18 cellular contexts compared by ENCODE assay signal in the genomic region with DNA sequence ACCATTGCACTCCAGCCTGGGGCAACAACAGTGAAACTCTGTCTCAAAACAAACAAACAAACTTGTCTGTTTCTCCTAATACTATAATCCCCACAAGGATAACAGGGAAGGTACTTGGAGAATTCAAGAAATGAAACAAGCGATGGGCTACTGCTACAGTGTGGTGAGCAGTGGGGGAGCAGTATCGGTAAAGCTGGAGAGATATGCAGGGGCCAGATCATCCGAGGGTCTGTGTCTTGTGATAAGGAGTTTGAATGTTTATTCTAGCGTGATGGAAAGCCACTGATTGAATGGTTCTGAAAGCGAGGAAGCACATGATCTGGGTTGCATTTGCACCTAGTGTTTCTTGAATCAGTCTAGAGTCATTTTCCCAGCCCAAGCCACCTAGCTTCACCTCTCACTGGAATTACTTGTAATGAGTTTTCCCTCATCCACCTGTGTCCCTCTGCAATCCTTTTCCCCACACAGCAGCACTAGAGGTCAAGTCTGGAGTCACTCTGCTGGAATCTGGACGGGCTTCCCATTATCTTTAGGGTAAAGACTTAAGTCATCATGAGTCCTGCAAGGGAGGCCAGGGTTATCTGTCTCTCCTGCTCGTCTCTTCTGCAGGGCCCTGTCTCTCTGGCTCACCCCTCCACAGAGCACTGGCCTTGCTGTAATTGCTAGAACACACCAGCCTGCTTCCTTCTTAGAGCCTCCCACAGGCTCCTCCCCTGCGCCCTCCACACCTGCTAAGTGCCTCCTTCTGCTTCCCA.
DNase-seq lines count a peak whose midpoint lies in the region; ATAC-seq and TF ChIP-seq lines count a peak whose summit lies in the region.
"Had no signal": no experiment of that assay in that cellular context is flagged by ENCODE, and none has a peak within 500 bp of the region (broad histone marks: within the 10 kb centered on the region; RNA-seq: fewer than 3 reads in every experiment).

No MANE protein-coding gene starts in this region.

- H4K20me1 ChIP-seq in PC-3 (ENCODE audit: low read length): no peaks in the 10 kb centered on the region

- TF ChIP-seq POLR2A in breast epithelium (IDR thresholded peaks at IDR 0.05): no peak

- no peaks in the 10 kb centered on the region for H3K9me3 ChIP-seq in breast epithelium
- no peaks in the 10 kb centered on the region for H3K9me3 ChIP-seq in PC-3 (ENCODE audit: low read length)
- H3K9me3 ChIP-seq in upper lobe of right lung: no peaks in the 10 kb centered on the region
- H3K9me3 ChIP-seq: right atrium auricular region had no signal

- no peaks in the 10 kb centered on the region for H3K4me1 ChIP-seq in breast epithelium
- H3K4me1 ChIP-seq in PC-3 (ENCODE audit: insufficient read depth, low read length): peaks cover 8% of the 10 kb centered on the region; the same call in 1 of the 2 replicates
- peaks cover 3% of the 10 kb centered on the region for H3K4me1 ChIP-seq in upper lobe of right lung
- H3K4me1 ChIP-seq: neural progenitor cell, right atrium auricular region had no signal

- H3K9me3 Mint-ChIP-seq in MCF 10A (ENCODE audit: unreplicated experiment): no peaks in the 10 kb centered on the region
- H3K9me3 Mint-ChIP-seq: activated CD8-positive, alpha-beta T cell treated with anti-CD3 and anti-CD28 coated beads for 36 hours; activated T-helper 2 cell treated with anti-CD3 and anti-CD28 coated beads, Interferon-gamma antibody, Interleukin-2, Interleukin-4, amounts not matched to agents 10 μg/mL and 5 μg/mL and 100 μg/mL, durations not matched to agents 14 hours and 24 hours and 36 hours; H9; neural progenitor cell; stimulated activated naive B cell treated with anti-CD40 and anti-IgM and Interleukin-4, amounts not matched to agents 10 μg/mL and 1 μg/mL and 100 μg/mL, for 72 hours had no signal

- POLR2A ChIA-PET in MCF 10A (lab: Yijun Ruan, JAX) (no interaction called here), PC-3 (lab: Charles Lee; ENCODE audit: unreplicated experiment) (no interaction called here)

- CTCF ChIA-PET in MCF 10A (lab: Yijun Ruan, JAX) (no interaction called here), PC-3 (lab: Charles Lee) (no interaction called here)

- H3K36me3 ChIP-seq in breast epithelium (no peaks in the 10 kb centered on the region), PC-3 (ENCODE audit: low read depth, low read length) (no peaks in the 10 kb centered on the region), upper lobe of right lung (no peaks in the 10 kb centered on the region)
- H3K36me3 ChIP-seq: neural progenitor cell, right atrium auricular region had no signal

- ATAC-seq in PC-3 (peak; percentile 53; the same call in 1 of the 2 replicates), esophagus mucosa (peak; percentile 59), upper lobe of right lung (peak; percentile 34), GM19324 (IDR thresholded peaks at IDR 0.05; ENCODE audit: low FRiP score, unreplicated experiment) (no peak)
- ATAC-seq: activated CD8-positive, alpha-beta T cell treated with anti-CD3 and anti-CD28 coated beads for 36 hours; stimulated activated naive B cell treated with anti-CD40 and anti-IgM and Interleukin-4, amounts not matched to agents 10 μg/mL and 1 μg/mL and 100 μg/mL, for 72 hours had no signal

- H3K4me2 ChIP-seq in PC-3 (ENCODE audit: low read length): no peak overlapping the region
- H3K4me2 ChIP-seq: neural progenitor cell had no signal

- H2AFZ ChIP-seq in PC-3 (ENCODE audit: low read length): no peak overlapping the region
- H2AFZ ChIP-seq: neural progenitor cell had no signal

- H3K79me2 ChIP-seq in PC-3 (ENCODE audit: low read length): no peaks in the 10 kb centered on the region

- H3K4me1 Mint-ChIP-seq in MCF 10A (ENCODE audit: insufficient read depth, unreplicated experiment): peaks cover 26% of the 10 kb centered on the region
- H3K4me1 Mint-ChIP-seq: neural progenitor cell; stimulated activated naive B cell treated with anti-CD40 and anti-IgM and Interleukin-4, amounts not matched to agents 10 μg/mL and 1 μg/mL and 100 μg/mL, for 72 hours had no signal

- H3K9me2 ChIP-seq in PC-3 (replicated peaks; ENCODE audit: low read length): no peaks in the 10 kb centered on the region

- DNase-seq in MCF 10A (ENCODE audit: unreplicated experiment) (peak; percentile 34), breast epithelium (ENCODE audit: low spot score in 2 of 2) (no peak), PC-3 (no peak), upper lobe of right lung (no peak), cerebellar nuclear complex (lab: John Stamatoyannopoulos, UW) (no peak), HuH-7.5 (ENCODE audit: low spot score) (no peak)
- DNase-seq: activated CD8-positive, alpha-beta T cell treated with anti-CD3 and anti-CD28 coated beads for 36 hours; COR-L47; dorsolateral prefrontal cortex; H9; NCI-H774; SHP77; stimulated activated naive B cell treated with anti-CD40 and anti-IgM and Interleukin-4, amounts not matched to agents 10 μg/mL and 1 μg/mL and 100 μg/mL, for 72 hours had no signal

- H3K27me3 ChIP-seq in breast epithelium (no peaks in the 10 kb centered on the region), PC-3 (ENCODE audit: low read length) (no peaks in the 10 kb centered on the region), upper lobe of right lung (no peaks in the 10 kb centered on the region)
- H3K27me3 ChIP-seq: neural progenitor cell, right atrium auricular region had no signal

- BruUV-seq in MCF 10A (replicated peaks; lab: Mats Ljungman, UMichigan) (no TSS peak), PC-3 (replicated peaks; lab: Mats Ljungman, UMichigan) (no TSS peak)

- H3K27me3 Mint-ChIP-seq in MCF 10A (ENCODE audit: insufficient read depth, unreplicated experiment): no peaks in the 10 kb centered on the region
- H3K27me3 Mint-ChIP-seq: activated CD8-positive, alpha-beta T cell treated with anti-CD3 and anti-CD28 coated beads for 36 hours; stimulated activated naive B cell treated with anti-CD40 and anti-IgM and Interleukin-4, amounts not matched to agents 10 μg/mL and 1 μg/mL and 100 μg/mL, for 72 hours had no signal

- TF ChIP-seq CTCF in MCF 10A (IDR thresholded peaks at IDR 0.05; ENCODE audit: unreplicated experiment) (no peak), breast epithelium (IDR thresholded peaks at IDR 0.05) (no peak), PC-3 (conservative IDR thresholded peaks at IDR 0.05; ENCODE audit: low read depth, low read length) (no peak), upper lobe of right lung (IDR thresholded peaks at IDR 0.05) (no peak)

- intact Hi-C loops in MCF 10A (cut with micrococcal nuclease) (loop anchor here (10.0 kb wide), 1 partner anchor 376 kb away; no protein-coding TSS in a partner anchor), breast epithelium (cut with DNase I; ENCODE audit: low total_unique reads) (no loop called here), PC-3 (cut with micrococcal nuclease) (loop anchor here (10.0 kb wide), 1 partner anchor 194 kb away; no protein-coding TSS in a partner anchor), upper lobe of right lung (cut with DNase I) (no loop called here)

- H3K36me3 Mint-ChIP-seq in MCF 10A (ENCODE audit: insufficient read depth, unreplicated experiment): no peaks in the 10 kb centered on the region
- H3K36me3 Mint-ChIP-seq: neural progenitor cell; stimulated activated naive B cell treated with anti-CD40 and anti-IgM and Interleukin-4, amounts not matched to agents 10 μg/mL and 1 μg/mL and 100 μg/mL, for 72 hours had no signal

- no peak overlapping the region for H3K27ac Mint-ChIP-seq in MCF 10A (ENCODE audit: low read depth, unreplicated experiment)
- H3K27ac Mint-ChIP-seq: activated CD8-positive, alpha-beta T cell treated with anti-CD3 and anti-CD28 coated beads for 36 hours; activated T-helper 2 cell treated with anti-CD3 and anti-CD28 coated beads, Interferon-gamma antibody, Interleukin-2, Interleukin-4, amounts not matched to agents 10 μg/mL and 5 μg/mL and 100 μg/mL, durations not matched to agents 14 hours and 24 hours and 36 hours; neural progenitor cell; stimulated activated naive B cell treated with anti-CD40 and anti-IgM and Interleukin-4, amounts not matched to agents 10 μg/mL and 1 μg/mL and 100 μg/mL, for 72 hours had no signal

- no peak overlapping the region for H3K9ac ChIP-seq in PC-3 (ENCODE audit: low read length)
- H3K9ac ChIP-seq: neural progenitor cell had no signal

- H3K4me3 Mint-ChIP-seq in MCF 10A (ENCODE audit: unreplicated experiment): no peak overlapping the region
- H3K4me3 Mint-ChIP-seq: activated CD8-positive, alpha-beta T cell treated with anti-CD3 and anti-CD28 coated beads for 36 hours; H9; neural progenitor cell; stimulated activated naive B cell treated with anti-CD40 and anti-IgM and Interleukin-4, amounts not matched to agents 10 μg/mL and 1 μg/mL and 100 μg/mL, for 72 hours had no signal

- no peaks in the 10 kb centered on the region for H3F3A ChIP-seq in PC-3 (ENCODE audit: low read length, unreplicated experiment)

- no peak overlapping the region for H3K27ac ChIP-seq in breast epithelium
- H3K27ac ChIP-seq in PC-3 (ENCODE audit: low read length): no peak overlapping the region
- no peak overlapping the region for H3K27ac ChIP-seq in upper lobe of right lung
- H3K27ac ChIP-seq: dorsolateral prefrontal cortex, neural progenitor cell, right atrium auricular region had no signal

- no peak overlapping the region for H3K4me3 ChIP-seq in breast epithelium
- no peak overlapping the region for H3K4me3 ChIP-seq in PC-3 (ENCODE audit: low read length)
- no peak overlapping the region for H3K4me3 ChIP-seq in upper lobe of right lung
- H3K4me3 ChIP-seq: dorsolateral prefrontal cortex, neural progenitor cell, right atrium auricular region had no signal

Comparison
In these comparisons a context has a peak if more than half of its experiments do, and no peak if none do; other contexts are left out.
1. intact Hi-C loops: an anchor here in MCF 10A (10.0 kb wide) and PC-3 (10.0 kb wide); none called in breast epithelium and upper lobe of right lung.